ENCODE assay signal across 10 cellular contexts in genomic region chrX:136525738-136526606, GRCh38. TPM values are rescaled to one million over a fixed set of nuclear protein-coding genes. Genes with fewer than 3 reads are reported as not detected.
A peak's percentile ranks its signal among the peaks of the same experiment; 100 is the strongest.
DNase-seq lines count a peak whose midpoint lies in the region; TF ChIP-seq lines count a peak whose summit lies in the region.
"Had no signal": no experiment of that assay in that cellular context is flagged by ENCODE, and none has a peak within 500 bp of the region (broad histone marks: within the 10 kb centered on the region; RNA-seq: fewer than 3 reads in every experiment).

No MANE protein-coding gene starts in this region.

- peaks cover 5 to 10% of the 10 kb centered on the region in 2 donors for H3K4me1 ChIP-seq in thyroid gland

- no peaks in the 10 kb centered on the region for H3K27me3 ChIP-seq in thyroid gland

- no peak overlapping the region for H3K4me3 ChIP-seq in thyroid gland (replicated peaks in 1 of 3)

- intact Hi-C loops in thyroid gland (cut with DNase I), result no loop called here

- H3K9me3 ChIP-seq in thyroid gland, result no peaks in the 10 kb centered on the region

- H3K27ac ChIP-seq in thyroid gland, result peak overlapping the region in 1 of 3 donors; percentile 30

- TF ChIP-seq POLR2A in thyroid gland (IDR thresholded peaks at IDR 0.05), result no peak

- no peak for TF ChIP-seq CTCF in thyroid gland (IDR thresholded peaks at IDR 0.05)
- TF ChIP-seq CTCF in GM10266 (IDR thresholded peaks at IDR 0.05; ENCODE audit: control insufficient read depth, insufficient read depth, low read depth, missing control alignments), result no peak

- H3K36me3 ChIP-seq in thyroid gland, result no peaks in the 10 kb centered on the region

- peak; percentile 44 for DNase-seq in NCI-H1105 treated with DMSO at 0.1 percent for 48 hours (lab: John Stamatoyannopoulos, UW)
- DNase-seq in NCI-H1105 (lab: John Stamatoyannopoulos, UW), result no peak
- DNase-seq in anterior cingulate cortex (lab: John Stamatoyannopoulos, UW), result peak in 37 of 58 donors; percentile 0 to 47 (median 14)
- DNase-seq in hypothalamus (lab: John Stamatoyannopoulos, UW), result peak in 31 of 51 donors; percentile 0 to 47 (median 16)
- peak; percentile 79 to 80 for DNase-seq in thyroid gland
- DNase-seq in GM10266 (ENCODE audit: extremely low spot score), result no peak
- no peak for DNase-seq in NCI-H2081 (lab: John Stamatoyannopoulos, UW)
- no peak for DNase-seq in SHP77 treated with DMSO at 0.1 percent for 48 hours (lab: John Stamatoyannopoulos, UW)
- DNase-seq: H7 had no signal

- 15 to 20% methylated on average over 2 of the region's 2 CpGs for WGBS in thyroid gland, 2 donors

RNA-seq across cellular contexts. Expression of gene VGLL1, which starts 6.0 kb away (rescaled TPM):
- total RNA-seq in thyroid gland, result not detected
- total RNA-seq: H7; T-helper 2 cell treated with Interferon-gamma antibody and Interleukin-4, amounts not matched to agents 100 ng/mL and 5 ng/mL, for 36 hours had no signal

RNA-seq across cellular contexts. Expression of gene HTATSF1, which starts 28.6 kb away (rescaled TPM):
- 10 to 100 TPM; 60.1 to 91.7 (median 80.9) TPM for total RNA-seq in thyroid gland

RNA-seq across cellular contexts. Expression of gene BRS3, which starts 38.2 kb away (rescaled TPM):
- total RNA-seq in thyroid gland, result not detected
- total RNA-seq: H7; T-helper 2 cell treated with Interferon-gamma antibody and Interleukin-4, amounts not matched to agents 100 ng/mL and 5 ng/mL, for 36 hours had no signal

Comparison
In these comparisons a context has a peak if more than half of its experiments do, and no peak if none do; other contexts are left out.
1. DNase-seq: peak in NCI-H1105 treated with DMSO at 0.1 percent for 48 hours (single experiment), anterior cingulate cortex (37 of 58), hypothalamus (31 of 51) and thyroid gland (2 of 2); none in NCI-H1105 (single experiment), GM10266 (single experiment), NCI-H2081 (0 of 2) and SHP77 treated with DMSO at 0.1 percent for 48 hours (single experiment).